ENCODE assay signal across 18 cellular contexts in the genomic region with DNA sequence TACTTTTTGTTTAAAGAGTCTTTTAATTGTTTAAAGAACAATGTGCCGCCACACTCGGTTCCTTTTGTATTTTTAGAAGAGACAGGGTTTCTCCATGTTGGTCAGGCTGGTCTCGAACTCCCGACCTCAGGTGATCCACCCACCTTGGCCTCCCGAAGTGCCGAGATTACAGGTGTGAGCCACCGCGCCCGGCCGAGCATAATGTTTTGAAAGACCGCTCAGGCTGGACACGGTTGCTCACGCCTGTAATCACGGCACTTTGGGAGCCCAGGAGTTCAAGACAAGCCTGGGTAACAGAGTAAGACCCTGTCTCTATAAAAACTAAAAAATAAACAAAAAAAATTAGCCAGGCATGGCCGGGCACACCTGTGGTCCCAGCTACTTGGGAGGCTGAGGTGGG. TPM values are rescaled to one million over a fixed set of nuclear protein-coding genes. Genes with fewer than 3 reads are reported as not detected.
DNase-seq lines count a peak whose midpoint lies in the region; ATAC-seq and TF ChIP-seq lines count a peak whose summit lies in the region.
"Had no signal": no experiment of that assay in that cellular context is flagged by ENCODE, and none has a peak within 500 bp of the region (broad histone marks: within the 10 kb centered on the region; RNA-seq: fewer than 3 reads in every experiment).

No MANE protein-coding gene starts in this region.

- no peak for TF ChIP-seq POLR2A in spleen (IDR thresholded peaks at IDR 0.05)

- intact Hi-C loops in activated CD8-positive, alpha-beta T cell treated with anti-CD3 and anti-CD28 coated beads for 36 hours (cut with micrococcal nuclease) = no loop called here
- intact Hi-C loops in spleen (cut with DNase I; ENCODE audit: low total_unique reads) = no loop called here

- H3K27ac Mint-ChIP-seq in activated CD8-positive, alpha-beta T cell treated with anti-CD3 and anti-CD28 coated beads for 36 hours = peak overlapping the region; percentile 49
- H3K27ac Mint-ChIP-seq in activated CD8-positive, alpha-beta T cell treated with anti-CD3 and anti-CD28 coated beads, Interleukin-2, amount 10 ng/mL, durations not matched to agents 7 days and 5 days = no peak overlapping the region
- peak overlapping the region in 1 of 2 donors; percentile 14 for H3K27ac Mint-ChIP-seq in stimulated activated naive CD8-positive, alpha-beta T cell treated with anti-CD3 and anti-CD28 coated beads, Interleukin-15, amount 100 ng/mL, for 72 hours
- H3K27ac Mint-ChIP-seq: CD4-positive, alpha-beta T cell; GM23338 had no signal

- peaks cover 0 to 12% (median 9%) of the 10 kb centered on the region in 8 donors for H3K9me3 ChIP-seq in spleen
- H3K9me3 ChIP-seq: A549, Caco-2 had no signal

- H3K4me3 Mint-ChIP-seq in activated CD8-positive, alpha-beta T cell treated with anti-CD3 and anti-CD28 coated beads for 36 hours = no peak overlapping the region
- no peak overlapping the region for H3K4me3 Mint-ChIP-seq in activated CD8-positive, alpha-beta T cell treated with anti-CD3 and anti-CD28 coated beads, Interleukin-2, amount 10 ng/mL, durations not matched to agents 7 days and 5 days
- H3K4me3 Mint-ChIP-seq in stimulated activated naive CD8-positive, alpha-beta T cell treated with anti-CD3 and anti-CD28 coated beads, Interleukin-15, amount 100 ng/mL, for 72 hours = no peak overlapping the region
- H3K4me3 Mint-ChIP-seq: CD4-positive, alpha-beta T cell; GM23338 had no signal

- TF ChIP-seq CTCF in activated CD8-positive, alpha-beta T cell treated with anti-CD3 and anti-CD28 coated beads for 36 hours (IDR thresholded peaks at IDR 0.05) = no peak
- TF ChIP-seq CTCF in RWPE1 (conservative IDR thresholded peaks at IDR 0.05; ENCODE audit: low read depth) = no peak
- no peak for TF ChIP-seq CTCF in spleen (IDR thresholded peaks at IDR 0.05 in 8 of 11, conservative IDR thresholded peaks at IDR 0.05 in 3 of 11)

- H3K4me1 Mint-ChIP-seq in activated CD8-positive, alpha-beta T cell treated with anti-CD3 and anti-CD28 coated beads for 36 hours (ENCODE audit: low read depth) = peaks cover 2% of the 10 kb centered on the region
- H3K4me1 Mint-ChIP-seq in activated CD8-positive, alpha-beta T cell treated with anti-CD3 and anti-CD28 coated beads, Interleukin-2, amount 10 ng/mL, durations not matched to agents 7 days and 5 days (ENCODE audit: low read depth) = peaks cover 6% of the 10 kb centered on the region
- peaks cover 9% of the 10 kb centered on the region for H3K4me1 Mint-ChIP-seq in stimulated activated naive CD8-positive, alpha-beta T cell treated with anti-CD3 and anti-CD28 coated beads, Interleukin-15, amount 100 ng/mL, for 72 hours
- H3K4me1 Mint-ChIP-seq: GM23338 had no signal

- peaks cover 78% of the 10 kb centered on the region for H3K36me3 Mint-ChIP-seq in activated CD8-positive, alpha-beta T cell treated with anti-CD3 and anti-CD28 coated beads for 36 hours (ENCODE audit: low read depth)
- peaks cover 88% of the 10 kb centered on the region for H3K36me3 Mint-ChIP-seq in activated CD8-positive, alpha-beta T cell treated with anti-CD3 and anti-CD28 coated beads, Interleukin-2, amount 10 ng/mL, durations not matched to agents 7 days and 5 days (ENCODE audit: low read depth)

- WGBS in spleen, 5 donors = 95 to 98% (median 97%) methylated on average over 15 of the region's 15 CpGs

- H3K36me3 ChIP-seq in spleen = peaks cover under 1 to 100% (median 88%) of the 10 kb centered on the region in 6 donors

- no peaks in the 10 kb centered on the region for H3K27me3 Mint-ChIP-seq in activated CD8-positive, alpha-beta T cell treated with anti-CD3 and anti-CD28 coated beads for 36 hours
- H3K27me3 Mint-ChIP-seq in activated CD8-positive, alpha-beta T cell treated with anti-CD3 and anti-CD28 coated beads, Interleukin-2, amount 10 ng/mL, durations not matched to agents 7 days and 5 days (ENCODE audit: low read depth) = no peaks in the 10 kb centered on the region
- H3K27me3 Mint-ChIP-seq in stimulated activated naive CD8-positive, alpha-beta T cell treated with anti-CD3 and anti-CD28 coated beads, Interleukin-15, amount 100 ng/mL, for 72 hours = no peaks in the 10 kb centered on the region
- H3K27me3 Mint-ChIP-seq: CD4-positive, alpha-beta T cell had no signal

- no peak overlapping the region for H3K4me3 ChIP-seq in spleen
- H3K4me3 ChIP-seq: A549, GM23338 had no signal

- H3K27me3 ChIP-seq in spleen (replicated peaks in 1 of 7) = no peaks in the 10 kb centered on the region

- no peaks in the 10 kb centered on the region for H3K9me3 Mint-ChIP-seq in activated CD8-positive, alpha-beta T cell treated with anti-CD3 and anti-CD28 coated beads for 36 hours
- H3K9me3 Mint-ChIP-seq in activated CD8-positive, alpha-beta T cell treated with anti-CD3 and anti-CD28 coated beads, Interleukin-2, amount 10 ng/mL, durations not matched to agents 7 days and 5 days (ENCODE audit: insufficient read depth) = no peaks in the 10 kb centered on the region
- H3K9me3 Mint-ChIP-seq in stimulated activated naive CD8-positive, alpha-beta T cell treated with anti-CD3 and anti-CD28 coated beads, Interleukin-15, amount 100 ng/mL, for 72 hours = no peaks in the 10 kb centered on the region

- H3K4me1 ChIP-seq in spleen = no peaks in the 10 kb centered on the region
- H3K4me1 ChIP-seq: A549, Caco-2 had no signal

- no peak for ATAC-seq in activated CD8-positive, alpha-beta T cell treated with anti-CD3 and anti-CD28 coated beads for 36 hours
- no peak for ATAC-seq in activated CD8-positive, alpha-beta T cell treated with anti-CD3 and anti-CD28 coated beads, Interleukin-2, amount 10 ng/mL, durations not matched to agents 7 days and 5 days
- ATAC-seq in stimulated activated naive CD8-positive, alpha-beta T cell treated with anti-CD3 and anti-CD28 coated beads, Interleukin-15, amount 100 ng/mL, for 72 hours = no peak
- ATAC-seq: A549, GM23338 had no signal

- CTCF ChIA-PET in activated CD8-positive, alpha-beta T cell treated with anti-CD3 and anti-CD28 coated beads for 36 hours (lab: Charles Lee) = no interaction called here
- CTCF ChIA-PET in activated CD8-positive, alpha-beta T cell treated with anti-CD3 and anti-CD28 coated beads, Interleukin-2, amount 10 ng/mL, durations not matched to agents 7 days and 5 days (lab: Charles Lee) = no interaction called here
- CTCF ChIA-PET in RWPE1 (lab: Yijun Ruan, JAX) = no interaction called here

- no peak for DNase-seq in activated CD8-positive, alpha-beta T cell treated with anti-CD3 and anti-CD28 coated beads for 36 hours
- DNase-seq in activated CD8-positive, alpha-beta T cell treated with anti-CD3 and anti-CD28 coated beads, Interleukin-2, amount 10 ng/mL, durations not matched to agents 7 days and 5 days = no peak
- DNase-seq in RWPE1 (ENCODE audit: low spot score) = no peak
- peak; percentile 47 for DNase-seq in mesenteric fat pad (ENCODE audit: low spot score)
- peak; percentile 27 for DNase-seq in spleen
- DNase-seq in NCI-H82 treated with DMSO at 0.1 percent for 48 hours (lab: John Stamatoyannopoulos, UW; ENCODE audit: unreplicated experiment) = no peak
- DNase-seq in stimulated activated naive CD8-positive, alpha-beta T cell treated with anti-CD3 and anti-CD28 coated beads, Interleukin-15, amount 100 ng/mL, for 72 hours = no peak
- DNase-seq: AML-193, Caco-2, DMS153, DMS79, GDM1, HCEC 1CT had no signal

- POLR2A ChIA-PET in activated CD8-positive, alpha-beta T cell treated with anti-CD3 and anti-CD28 coated beads for 36 hours (lab: Charles Lee) = no interaction called here
- POLR2A ChIA-PET in activated CD8-positive, alpha-beta T cell treated with anti-CD3 and anti-CD28 coated beads, Interleukin-2, amount 10 ng/mL, durations not matched to agents 7 days and 5 days (lab: Charles Lee) = no interaction called here
- POLR2A ChIA-PET in RWPE1 (lab: Yijun Ruan, JAX; ENCODE audit: low non-redundant PET) = no interaction called here

- H3K27ac ChIP-seq in RWPE1 (peak overlapping the region; percentile 9; the same call in 1 of the 2 replicates), spleen (no peak overlapping the region)
- H3K27ac ChIP-seq: 22Rv1, A549, C4-2B had no signal

RNA-seq across cellular contexts. Expression of gene RNF213, which starts 59.8 kb away (rescaled TPM):
- total RNA-seq in activated CD8-positive, alpha-beta T cell treated with anti-CD3 and anti-CD28 coated beads for 36 hours = 100 to 1,000 TPM; 131 to 142 TPM
- 100 to 1,000 TPM; 438 to 455 TPM for total RNA-seq in activated CD8-positive, alpha-beta T cell treated with anti-CD3 and anti-CD28 coated beads, Interleukin-2, amount 10 ng/mL, durations not matched to agents 7 days and 5 days
- total RNA-seq in mesenteric fat pad = 168 TPM
- total RNA-seq in spleen = 100 to 1,000 TPM; 303 to 481 (median 353) TPM
- 10 to 100 TPM; 36.7 to 78.7 (median 57.0) TPM for polyA plus RNA-seq in spleen

Comparison
In these comparisons a context has a peak if more than half of its experiments do, and no peak if none do; other contexts are left out.
1. DNase-seq: peak in mesenteric fat pad (single experiment) and spleen (single experiment); none in activated CD8-positive, alpha-beta T cell treated with anti-CD3 and anti-CD28 coated beads for 36 hours (single experiment), activated CD8-positive, alpha-beta T cell treated with anti-CD3 and anti-CD28 coated beads, Interleukin-2, amount 10 ng/mL, durations not matched to agents 7 days and 5 days (single experiment), RWPE1 (single experiment), NCI-H82 treated with DMSO at 0.1 percent for 48 hours (single experiment) and stimulated activated naive CD8-positive, alpha-beta T cell treated with anti-CD3 and anti-CD28 coated beads, Interleukin-15, amount 100 ng/mL, for 72 hours (0 of 2).